Comparison of ENCODE assay signal across 1 cellular context in genomic region chr1:27574001-27574781, GRCh38.
TF ChIP-seq lines count a peak whose summit lies in the region.

No MANE protein-coding gene starts in this region.

TF ChIP-seq in HepG2, 621 proteins besides CTCF, POLR2A, EP300 and RAD21 (continued from another document and continues in another):
- TF ChIP-seq ZBTB10 (CRISPR knock-in tag; IDR thresholded peaks at IDR 0.05; ENCODE audit: borderline replicate concordance) (0 out of 2 replicates have a peak, but pooled peaks have one; percentile 15), ZNF543 (CRISPR knock-in tag; IDR thresholded peaks at IDR 0.05) (0 out of 2 replicates have a peak, but pooled peaks have one; percentile 34), PREB (CRISPR knock-in tag; IDR thresholded peaks at IDR 0.05) (no peak), MZF1 (CRISPR knock-in tag; IDR thresholded peaks at IDR 0.05; ENCODE audit: borderline replicate concordance) (no peak), SPEN (CRISPR knock-in tag; IDR thresholded peaks at IDR 0.05; ENCODE audit: low read depth) (peak; percentile 38; the same call in 1 of the 2 replicates), ZNF792 (CRISPR knock-in tag; IDR thresholded peaks at IDR 0.05) (peak; percentile 65), RXRA (CRISPR knock-in tag; IDR thresholded peaks at IDR 0.05) (peak; percentile 87; the same call in 1 of the 2 replicates), MBNL3 (CRISPR knock-in tag; conservative IDR thresholded peaks at IDR 0.05) (no peak), NR1H2 (CRISPR knock-in tag; IDR thresholded peaks at IDR 0.05; ENCODE audit: borderline replicate concordance, low read depth) (no peak), KDM5A (IDR thresholded peaks at IDR 0.05; ENCODE audit: borderline replicate concordance, low read length) (no peak), PHB2 (IDR thresholded peaks at IDR 0.05; ENCODE audit: partially characterized antibody) (no peak), GATA4 (IDR thresholded peaks at IDR 0.05; ENCODE audit: borderline replicate concordance, low read depth) (peak; percentile 86), ZSCAN5A (CRISPR knock-in tag; IDR thresholded peaks at IDR 0.05; ENCODE audit: borderline replicate concordance) (no peak), DMAP1 (CRISPR knock-in tag; IDR thresholded peaks at IDR 0.05) (0 out of 2 replicates have a peak, but pooled peaks have one; percentile 39), RBM39 (IDR thresholded peaks at IDR 0.05; ENCODE audit: low read depth, low read length, poor library complexity, severe bottlenecking) (no peak), MTA1 (CRISPR knock-in tag; IDR thresholded peaks at IDR 0.05; ENCODE audit: borderline replicate concordance) (0 out of 2 replicates have a peak, but pooled peaks have one; percentile 48), RARA (CRISPR knock-in tag; IDR thresholded peaks at IDR 0.05) (peak; percentile 86), ESRRA (CRISPR knock-in tag; IDR thresholded peaks at IDR 0.05; ENCODE audit: low read depth) (peak; percentile 88), SKI (IDR thresholded peaks at IDR 0.05; ENCODE audit: partially characterized antibody) (peak; percentile 70), ATF7-NPFF (CRISPR knock-in tag; IDR thresholded peaks at IDR 0.05; ENCODE audit: low read depth) (0 out of 2 replicates have a peak, but pooled peaks have one; percentile 63), RELA (CRISPR knock-in tag; IDR thresholded peaks at IDR 0.05) (no peak), MAX (IDR thresholded peaks at IDR 0.05) (peak; percentile 20; the same call in 1 of the 2 replicates), SMAD3 (CRISPR knock-in tag; IDR thresholded peaks at IDR 0.05) (0 out of 2 replicates have a peak, but pooled peaks have one; percentile 59), BRF2 (CRISPR knock-in tag; IDR thresholded peaks at IDR 0.05) (no peak), ZNF639 (CRISPR knock-in tag; conservative IDR thresholded peaks at IDR 0.05) (peak; percentile 14; the same call in 1 of the 2 replicates), KMT2A (CRISPR knock-in tag; IDR thresholded peaks at IDR 0.05) (no peak), SNAPC5 (CRISPR knock-in tag; IDR thresholded peaks at IDR 0.05; ENCODE audit: borderline replicate concordance) (no peak), ATM (IDR thresholded peaks at IDR 0.05; ENCODE audit: borderline replicate concordance) (no peak), HNRNPLL (IDR thresholded peaks at IDR 0.05; ENCODE audit: low read depth, low read length, poor library complexity, severe bottlenecking) (no peak), PATZ1 (CRISPR knock-in tag; IDR thresholded peaks at IDR 0.05) (peak; percentile 90), ARID5B (CRISPR knock-in tag; IDR thresholded peaks at IDR 0.05) (peak; percentile 87), ZSCAN12 (CRISPR knock-in tag; IDR thresholded peaks at IDR 0.05) (no peak), ZNF343 (CRISPR knock-in tag; IDR thresholded peaks at IDR 0.05) (0 out of 2 replicates have a peak, but pooled peaks have one; percentile 46), FOXJ3 (CRISPR knock-in tag; IDR thresholded peaks at IDR 0.05; ENCODE audit: borderline replicate concordance) (no peak), JDP2 (CRISPR knock-in tag; IDR thresholded peaks at IDR 0.05; ENCODE audit: borderline replicate concordance) (no peak), KAT8 (CRISPR knock-in tag; IDR thresholded peaks at IDR 0.05) (0 out of 2 replicates have a peak, but pooled peaks have one; percentile 35), PHF21A (CRISPR knock-in tag; IDR thresholded peaks at IDR 0.05) (peak; percentile 61; the same call in 1 of the 2 replicates), SIX4 (CRISPR knock-in tag; IDR thresholded peaks at IDR 0.05) (peak; percentile 66; the same call in 1 of the 2 replicates), ZNF780A (CRISPR knock-in tag; IDR thresholded peaks at IDR 0.05) (no peak), ZSCAN31 (CRISPR knock-in tag; IDR thresholded peaks at IDR 0.05; ENCODE audit: low read depth) (0 out of 2 replicates have a peak, but pooled peaks have one; percentile 24), SALL1 (CRISPR knock-in tag; IDR thresholded peaks at IDR 0.05) (peak; percentile 77), PAXIP1 (CRISPR knock-in tag; conservative IDR thresholded peaks at IDR 0.05) (peak; percentile 82), SAP130 (CRISPR knock-in tag; IDR thresholded peaks at IDR 0.05; ENCODE audit: low read depth) (peak; percentile 83)
